Comparison of ENCODE assay signal across 24 cellular contexts in genomic region chr7:26638140-26638539, GRCh38.
A peak's percentile ranks its signal among the peaks of the same experiment; 100 is the strongest.
DNase-seq lines count a peak whose midpoint lies in the region; ATAC-seq, FAIRE-seq and TF ChIP-seq lines count a peak whose summit lies in the region.
"Had no signal": no experiment of that assay in that cellular context is flagged by ENCODE, and none has a peak within 500 bp of the region (broad histone marks: within the 10 kb centered on the region; RNA-seq: fewer than 3 reads in every experiment).

No MANE protein-coding gene starts in this region.

- H3K4me2 ChIP-seq in A549: no peak overlapping the region
- H3K4me2 ChIP-seq: BLaER1 treated with 17β-estradiol and CSF1 and Interleukin-3, amounts not matched to agents 10 nM and 100 nM had no signal

- H3K27ac ChIP-seq in A549 (no peak overlapping the region), ascending aorta (no peak overlapping the region), small intestine (ENCODE audit: low read depth in 1 of 2, low read length in 1 of 2) (no peak overlapping the region)
- H3K27ac ChIP-seq: BLaER1 treated with 17β-estradiol and CSF1 and Interleukin-3, amounts not matched to agents 10 nM and 100 nM; C4-2B had no signal

- FAIRE-seq in A549 (lab: Jason Lieb, UNC) (no peak), small intestine (lab: Jason Lieb, UNC) (no peak)
- FAIRE-seq: A204.1, GM12878, GM12892, GM18507 had no signal

- CTCF ChIA-PET in A549 (lab: Yijun Ruan, JAX): interaction anchor here (0.7 to 1.5 kb wide), 3 partner anchors 29 to 269 kb away, joined by 3 to 5 read pairs (median 4); no protein-coding TSS in a partner anchor

- no peak for ATAC-seq in A549
- no peak for ATAC-seq in GM21619 (IDR thresholded peaks at IDR 0.05; ENCODE audit: unreplicated experiment)
- ATAC-seq: CD8-positive, alpha-beta T cell; GM12878 had no signal

- TF ChIP-seq CTCF in A549 (IDR thresholded peaks at IDR 0.05) (no peak), HFFc6 (IDR thresholded peaks at IDR 0.05) (no peak), ascending aorta (IDR thresholded peaks at IDR 0.05) (no peak)

- H3K9me3 ChIP-seq in A549 (no peaks in the 10 kb centered on the region), ascending aorta (no peaks in the 10 kb centered on the region), small intestine (ENCODE audit: control insufficient read depth, low read depth) (no peaks in the 10 kb centered on the region)
- H3K9me3 ChIP-seq: BLaER1 treated with 17β-estradiol and CSF1 and Interleukin-3, amounts not matched to agents 10 nM and 100 nM had no signal

- no peaks in the 10 kb centered on the region for H3K36me3 Mint-ChIP-seq in HFFc6 (ENCODE audit: low read depth)
- H3K36me3 Mint-ChIP-seq: CD8-positive, alpha-beta T cell had no signal

- H3K36me3 ChIP-seq in ascending aorta (no peaks in the 10 kb centered on the region), small intestine (ENCODE audit: control insufficient read depth in 2 of 2, insufficient read depth in 2 of 2, low read length in 2 of 2) (no peaks in the 10 kb centered on the region)
- H3K36me3 ChIP-seq: BLaER1 treated with 17β-estradiol and CSF1 and Interleukin-3, amounts not matched to agents 10 nM and 100 nM had no signal

- H3K4me1 Mint-ChIP-seq in HFFc6 (ENCODE audit: low read depth): no peaks in the 10 kb centered on the region
- H3K4me1 Mint-ChIP-seq: B cell had no signal

- no peak for TF ChIP-seq POLR2A in A549 (IDR thresholded peaks at IDR 0.05; ENCODE audit: low read length)

- H3K27me3 Mint-ChIP-seq in HFFc6 (ENCODE audit: insufficient read depth): peaks cover 4% of the 10 kb centered on the region; the same call in 1 of the 2 replicates
- H3K27me3 Mint-ChIP-seq: B cell had no signal

- no peak overlapping the region for H3K27ac Mint-ChIP-seq in HFFc6
- H3K27ac Mint-ChIP-seq: B cell; CD4-positive, alpha-beta T cell; CD8-positive, alpha-beta T cell had no signal

- TF ChIP-seq RAD21 in A549 (conservative IDR thresholded peaks at IDR 0.05 in 1 of 2, IDR thresholded peaks at IDR 0.05 in 1 of 2): no peak

- H3K27me3 ChIP-seq in ascending aorta (no peaks in the 10 kb centered on the region), small intestine (ENCODE audit: control insufficient read depth in 2 of 2, insufficient read depth in 2 of 2, low read length in 2 of 2) (no peaks in the 10 kb centered on the region)
- H3K27me3 ChIP-seq: BLaER1 treated with 17β-estradiol and CSF1 and Interleukin-3, amounts not matched to agents 10 nM and 100 nM had no signal

- H3K4me3 ChIP-seq in A549: no peak overlapping the region
- no peak overlapping the region for H3K4me3 ChIP-seq in ascending aorta
- no peak overlapping the region for H3K4me3 ChIP-seq in small intestine (ENCODE audit: low read depth in 1 of 2, low read length in 2 of 2)
- H3K4me3 ChIP-seq: BLaER1 treated with 17β-estradiol and CSF1 and Interleukin-3, amounts not matched to agents 10 nM and 100 nM; GM12878 had no signal

- POLR2A ChIA-PET in A549 (lab: Yijun Ruan, JAX): no interaction called here

- intact Hi-C loops in posterior vena cava (cut with DNase I) (no loop called here), ascending aorta (cut with DNase I) (no loop called here)

- DNase-seq in A549 (ENCODE audit: low read depth in 1 of 2, low spot score in 1 of 2) (no peak), HFFc6 (no peak), posterior vena cava (ENCODE audit: low spot score) (peak; percentile 46), ascending aorta (ENCODE audit: low spot score in 2 of 2) (no peak), small intestine (no peak)
- DNase-seq: 8988T; AML-193; CD4-positive, alpha-beta T cell; CD8-positive, alpha-beta T cell; DMS 273 treated with DMSO at 0.1 percent for 48 hours; DMS153; DMS53; DMS79; DND-41; EL; GDM1 had no signal

- H3K9me3 Mint-ChIP-seq in HFFc6: no peaks in the 10 kb centered on the region
- H3K9me3 Mint-ChIP-seq: CD4-positive, alpha-beta T cell; CD8-positive, alpha-beta T cell had no signal

- 0 out of 2 replicates have a peak overlapping the region, but pooled peaks have one; percentile 9 for H3K4me3 Mint-ChIP-seq in HFFc6
- H3K4me3 Mint-ChIP-seq: B cell; CD4-positive, alpha-beta T cell; CD8-positive, alpha-beta T cell had no signal

- no peak for TF ChIP-seq EP300 in A549 (IDR thresholded peaks at IDR 0.05)

- H3K4me1 ChIP-seq in A549 (no peaks in the 10 kb centered on the region), ascending aorta (no peaks in the 10 kb centered on the region), small intestine (ENCODE audit: control insufficient read depth in 2 of 2, insufficient read depth in 1 of 2, low read depth in 1 of 2, low read length in 1 of 2) (no peaks in the 10 kb centered on the region)
- H3K4me1 ChIP-seq: BLaER1 treated with 17β-estradiol and CSF1 and Interleukin-3, amounts not matched to agents 10 nM and 100 nM had no signal

- 51% methylated on average over 14 of the region's 14 CpGs for WGBS in A549 (ENCODE audit: missing lambda C conversion rate)
- WGBS in small intestine, 3 donors: 87 to 92% (median 88%) methylated on average over 14 of the region's 14 CpGs

TF ChIP-seq in A549, 52 proteins besides CTCF, POLR2A, EP300 and RAD21:
- TF ChIP-seq CHD2 (IDR thresholded peaks at IDR 0.05; ENCODE audit: low read length, partially characterized antibody) (peak; percentile 22), CBX8 (IDR thresholded peaks at IDR 0.05) (no peak), ZNF302 (CRISPR knock-in tag; IDR thresholded peaks at IDR 0.05) (no peak)
